ENCODE assay signal across 15 cellular contexts in genomic region chr15:31847961-31848360, GRCh38. TPM values are rescaled to one million over a fixed set of nuclear protein-coding genes. Genes with fewer than 3 reads are reported as not detected.
DNase-seq lines count a peak whose midpoint lies in the region; TF ChIP-seq lines count a peak whose summit lies in the region.
"Had no signal": no experiment of that assay in that cellular context is flagged by ENCODE, and none has a peak within 500 bp of the region (broad histone marks: within the 10 kb centered on the region; RNA-seq: fewer than 3 reads in every experiment).

No MANE protein-coding gene starts in this region.

- no peak for TF ChIP-seq POLR2A in esophagus muscularis mucosa (IDR thresholded peaks at IDR 0.05; ENCODE audit: low read depth)
- TF ChIP-seq POLR2A in ovary (IDR thresholded peaks at IDR 0.05): no peak

- H3K36me3 ChIP-seq in BLaER1: no peaks in the 10 kb centered on the region
- no peaks in the 10 kb centered on the region for H3K36me3 ChIP-seq in esophagus muscularis mucosa
- no peaks in the 10 kb centered on the region for H3K36me3 ChIP-seq in ovary

- no peak overlapping the region for H3K27ac ChIP-seq in BLaER1
- H3K27ac ChIP-seq in caudate nucleus (ENCODE audit: low read depth, low read length): peak overlapping the region; percentile 60
- no peak overlapping the region for H3K27ac ChIP-seq in esophagus muscularis mucosa (replicated peaks in 1 of 4)
- peak overlapping the region; percentile 96 for H3K27ac ChIP-seq in substantia nigra (ENCODE audit: low read depth, low read length, poor library complexity, severe bottlenecking)
- H3K27ac ChIP-seq in ovary: no peak overlapping the region
- H3K27ac ChIP-seq: 22Rv1, A549 had no signal

- no peaks in the 10 kb centered on the region for H4K20me1 ChIP-seq in BLaER1

- no peak overlapping the region for H3K9ac ChIP-seq in BLaER1

- WGBS in esophagus muscularis mucosa: 92% methylated on average over 5 of the region's 5 CpGs
- 81 to 85% (median 83%) methylated on average over 5 of the region's 5 CpGs for WGBS in ovary, 3 donors

- H3K9me3 ChIP-seq in BLaER1: peaks cover 24% of the 10 kb centered on the region
- H3K9me3 ChIP-seq in esophagus muscularis mucosa: peaks cover 0 to 10% (median 3%) of the 10 kb centered on the region in 4 donors
- no peaks in the 10 kb centered on the region for H3K9me3 ChIP-seq in ovary

- H3K4me1 ChIP-seq in BLaER1 (peaks cover 10% of the 10 kb centered on the region; the same call in 1 of the 2 replicates), esophagus muscularis mucosa (peaks cover 0 to 9% (median 3%) of the 10 kb centered on the region in 4 donors), ovary (ENCODE audit: insufficient read depth) (no peaks in the 10 kb centered on the region)
- H3K4me1 ChIP-seq: A549 had no signal

- TF ChIP-seq CTCF in esophagus muscularis mucosa (IDR thresholded peaks at IDR 0.05): no peak
- TF ChIP-seq CTCF in ovary (IDR thresholded peaks at IDR 0.05): no peak

- H3K27me3 ChIP-seq in BLaER1 (no peaks in the 10 kb centered on the region), esophagus muscularis mucosa (no peaks in the 10 kb centered on the region), ovary (no peaks in the 10 kb centered on the region)

- intact Hi-C loops in esophagus muscularis mucosa (cut with DNase I) (no loop called here), ovary (cut with DNase I) (no loop called here)

- TF ChIP-seq EP300 in esophagus muscularis mucosa (IDR thresholded peaks at IDR 0.05) (no peak), ovary (IDR thresholded peaks at IDR 0.05) (no peak)

- DNase-seq in caudate nucleus (lab: John Stamatoyannopoulos, UW): no peak
- DNase-seq in esophagus muscularis mucosa (ENCODE audit: extremely low spot score): peak; percentile 57
- DNase-seq in substantia nigra (lab: John Stamatoyannopoulos, UW): no peak
- no peak for DNase-seq in stimulated activated CD4-positive, alpha-beta T cell treated with anti-CD3 and anti-CD28 coated beads, Interleukin-4, amount 100 ng/mL, for 1 hour
- DNase-seq in NK-92 (lab: John Stamatoyannopoulos, UW; ENCODE audit: unreplicated experiment): no peak
- no peak for DNase-seq in ovary
- DNase-seq: C1 segment of cervical spinal cord; CD4-positive, alpha-beta T cell; DMS79 treated with DMSO at 0.1 percent for 48 hours; GF-D8; GOT3; H9 had no signal

- H3K4me3 ChIP-seq in BLaER1: no peak overlapping the region
- H3K4me3 ChIP-seq in esophagus muscularis mucosa: no peak overlapping the region
- H3K4me3 ChIP-seq in ovary: no peak overlapping the region
- H3K4me3 ChIP-seq: A549 had no signal

- peak overlapping the region; percentile 8; the same call in 1 of the 2 replicates for H3K4me2 ChIP-seq in BLaER1
- H3K4me2 ChIP-seq: A549 had no signal

RNA-seq across cellular contexts. Expression of gene OTUD7A, which starts 22.5 kb away (rescaled TPM):
- total RNA-seq in esophagus muscularis mucosa (1 to 10 TPM; 3.4 to 6.3 (median 5.4) TPM), ovary (1 to 10 TPM; 2.0 to 7.4 (median 3.8) TPM)
- polyA plus RNA-seq in ovary: 1 to 10 TPM in 1 of 2 donors, under 1 TPM in 1; 0.67 to 1.5 TPM

Comparison
In these comparisons a context has a peak if more than half of its experiments do, and no peak if none do; other contexts are left out.
1. H3K27ac ChIP-seq: peak in caudate nucleus (single experiment) and substantia nigra (single experiment); none in BLaER1 (single experiment), esophagus muscularis mucosa (0 of 4) and ovary (0 of 2).